In genomic region chr18:41043876-41044275, GRCh38 we compare ENCODE assay signal across 16 cellular contexts.
A peak's percentile ranks its signal among the peaks of the same experiment; 100 is the strongest.
DNase-seq lines count a peak whose midpoint lies in the region; ATAC-seq, FAIRE-seq and TF ChIP-seq lines count a peak whose summit lies in the region.
"Had no signal": no experiment of that assay in that cellular context is flagged by ENCODE, and none has a peak within 500 bp of the region (broad histone marks: within the 10 kb centered on the region; RNA-seq: fewer than 3 reads in every experiment).

No MANE protein-coding gene starts in this region.

- no peak for DNase-seq in GM23338 (ENCODE audit: low spot score)
- peak; percentile 54 for DNase-seq in astrocyte (ENCODE audit: low read depth)
- peak; percentile 1 for DNase-seq in non-pigmented ciliary epithelial cell (ENCODE audit: low read depth)
- no peak for DNase-seq in DMS53 (lab: John Stamatoyannopoulos, UW)
- DNase-seq: C1 segment of cervical spinal cord; Calu3; CD4-positive, alpha-beta memory T cell; DND-41; GOT3; HFFc6 had no signal

- TF ChIP-seq CTCF in GM23338 (conservative IDR thresholded peaks at IDR 0.05; ENCODE audit: low read depth in 2 of 2) = no peak
- no peak for TF ChIP-seq CTCF in astrocyte (IDR thresholded peaks at IDR 0.05; ENCODE audit: insufficient read depth, low read depth, low read length)

- H2AFZ ChIP-seq in GM23338 (0 out of 2 replicates have a peak overlapping the region, but pooled peaks have one; percentile 12), astrocyte (ENCODE audit: low read depth, low read length) (no peak overlapping the region)

- H3K4me1 Mint-ChIP-seq in GM23338 (no peaks in the 10 kb centered on the region), astrocyte (ENCODE audit: low read depth, unreplicated experiment) (no peaks in the 10 kb centered on the region)
- H3K4me1 Mint-ChIP-seq: CD4-positive, alpha-beta memory T cell had no signal

- H3K4me3 ChIP-seq in GM23338 (no peak overlapping the region), astrocyte (ENCODE audit: insufficient read depth, low read depth, low read length) (no peak overlapping the region)
- H3K4me3 ChIP-seq: HAP-1 had no signal

- no peak for FAIRE-seq in astrocyte (lab: Jason Lieb, UNC)
- FAIRE-seq: G401.6, GM12892, H54 had no signal

- H3K79me2 ChIP-seq in GM23338 (replicated peaks; ENCODE audit: insufficient read depth) = no peaks in the 10 kb centered on the region
- H3K79me2 ChIP-seq in astrocyte (ENCODE audit: insufficient read depth, low read length) = no peaks in the 10 kb centered on the region

- H3K27ac ChIP-seq in GM23338 (ENCODE audit: low read depth) = no peak overlapping the region
- H3K27ac ChIP-seq in astrocyte (ENCODE audit: low read depth, low read length) = no peak overlapping the region

- H3K9me3 Mint-ChIP-seq in GM23338 (no peaks in the 10 kb centered on the region), astrocyte (ENCODE audit: unreplicated experiment) (peaks cover 3% of the 10 kb centered on the region)
- H3K9me3 Mint-ChIP-seq: HFFc6 had no signal

- H3K27ac Mint-ChIP-seq in GM23338 (no peak overlapping the region), astrocyte (ENCODE audit: unreplicated experiment) (no peak overlapping the region)
- H3K27ac Mint-ChIP-seq: HFFc6 had no signal

- H3K36me3 Mint-ChIP-seq in GM23338 (ENCODE audit: low read depth) = no peaks in the 10 kb centered on the region
- no peaks in the 10 kb centered on the region for H3K36me3 Mint-ChIP-seq in astrocyte (ENCODE audit: low read depth, unreplicated experiment)
- H3K36me3 Mint-ChIP-seq: CD4-positive, alpha-beta memory T cell had no signal

- ATAC-seq in GM23338 = no peak
- no peak for ATAC-seq in GM21786 (IDR thresholded peaks at IDR 0.05; ENCODE audit: unreplicated experiment)
- no peak for ATAC-seq in HG02981 (IDR thresholded peaks at IDR 0.05; ENCODE audit: unreplicated experiment)

- H3K27me3 Mint-ChIP-seq in GM23338 (ENCODE audit: insufficient read depth, low read depth, poor library complexity) = no peaks in the 10 kb centered on the region
- H3K27me3 Mint-ChIP-seq in astrocyte (ENCODE audit: low read depth, unreplicated experiment) = no peaks in the 10 kb centered on the region
- H3K27me3 Mint-ChIP-seq: CD4-positive, alpha-beta memory T cell had no signal

- no peak overlapping the region for H3K4me2 ChIP-seq in GM23338
- no peak overlapping the region for H3K4me2 ChIP-seq in astrocyte (ENCODE audit: low read length)

- no peaks in the 10 kb centered on the region for H3K9me3 ChIP-seq in astrocyte (ENCODE audit: insufficient read depth, low read depth, low read length)
- H3K9me3 ChIP-seq: HAP-1 had no signal

- H3K36me3 ChIP-seq in GM23338 (ENCODE audit: insufficient read depth) (no peaks in the 10 kb centered on the region), astrocyte (ENCODE audit: insufficient read depth, low read length) (no peaks in the 10 kb centered on the region)
- H3K36me3 ChIP-seq: HAP-1 had no signal

- H3K27me3 ChIP-seq in GM23338 (ENCODE audit: insufficient read depth) (no peaks in the 10 kb centered on the region), astrocyte (ENCODE audit: insufficient read depth, low read length) (no peaks in the 10 kb centered on the region)

- H3K4me3 Mint-ChIP-seq in GM23338 (no peak overlapping the region), astrocyte (ENCODE audit: unreplicated experiment) (no peak overlapping the region)
- H3K4me3 Mint-ChIP-seq: CD4-positive, alpha-beta memory T cell; HFFc6 had no signal

- peaks cover 4% of the 10 kb centered on the region; the same call in 1 of the 2 replicates for H3K9me2 ChIP-seq in GM23338 (ENCODE audit: insufficient read depth)

- no peak overlapping the region for H3K9ac ChIP-seq in astrocyte (ENCODE audit: low read length)

- H3F3A ChIP-seq in GM23338 (replicated peaks; ENCODE audit: low read depth) = no peaks in the 10 kb centered on the region

- no peaks in the 10 kb centered on the region for H3K4me1 ChIP-seq in GM23338 (ENCODE audit: insufficient read depth)
- no peaks in the 10 kb centered on the region for H3K4me1 ChIP-seq in astrocyte (ENCODE audit: insufficient read depth, low read length)
- H3K4me1 ChIP-seq: HAP-1 had no signal

- H4K20me1 ChIP-seq in GM23338 (replicated peaks; ENCODE audit: insufficient read depth) (no peaks in the 10 kb centered on the region), astrocyte (ENCODE audit: insufficient read depth, low read length) (no peaks in the 10 kb centered on the region)

TF ChIP-seq in GM23338, 12 proteins besides CTCF, POLR2A, EP300 and RAD21 (continues in another document):
- TF ChIP-seq ZNF114 (CRISPR knock-in tag; IDR thresholded peaks at IDR 0.05) (no peak), NANOG (IDR thresholded peaks at IDR 0.05; ENCODE audit: borderline replicate concordance) (no peak), EZH2 (IDR thresholded peaks at IDR 0.05; ENCODE audit: low read depth, unreplicated experiment) (no peak), STAT1 (IDR thresholded peaks at IDR 0.05; ENCODE audit: unreplicated experiment) (no peak), ZNF462 (CRISPR knock-in tag; IDR thresholded peaks at IDR 0.05) (no peak), JUNB (IDR thresholded peaks at IDR 0.05; ENCODE audit: unreplicated experiment) (no peak)

Comparison
In these comparisons a context has a peak if more than half of its experiments do, and no peak if none do; other contexts are left out.
1. DNase-seq: peak in astrocyte (single experiment) and non-pigmented ciliary epithelial cell (single experiment); none in GM23338 (single experiment) and DMS53 (single experiment).